Comparison of ENCODE assay signal across 2 cellular contexts in the genomic region with DNA sequence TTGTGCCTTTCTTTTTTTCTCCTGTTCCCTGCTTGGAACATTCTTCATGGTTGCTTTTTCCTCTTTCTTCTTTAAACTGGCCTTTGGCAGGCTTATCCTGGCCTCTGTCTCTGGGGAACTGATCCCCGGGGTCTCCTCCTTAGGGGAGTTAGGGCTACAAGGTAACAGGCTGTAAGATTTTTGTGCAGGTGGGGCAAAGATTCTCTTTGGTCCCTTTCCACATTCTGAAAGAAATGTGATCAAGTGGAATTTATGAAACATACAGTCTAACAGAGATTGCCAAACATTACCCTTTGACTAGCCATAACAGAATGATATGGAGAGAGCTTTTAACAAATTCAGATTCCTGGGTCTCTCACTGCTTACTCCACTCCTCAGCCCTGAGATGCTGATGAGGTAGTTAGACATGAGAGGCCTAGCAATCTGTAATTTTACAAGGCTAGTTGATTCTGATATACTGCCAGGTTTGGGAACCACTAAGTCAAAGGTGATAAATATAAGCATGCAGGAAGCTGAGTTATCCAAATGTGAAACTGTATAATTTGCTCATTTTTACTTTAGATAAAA.
TF ChIP-seq lines count a peak whose summit lies in the region.

No MANE protein-coding gene starts in this region.

TF ChIP-seq in HEK293, 187 proteins besides CTCF, POLR2A, EP300 and RAD21:
- TF ChIP-seq ZNF549 (tag by site-specific recombination; IDR thresholded peaks at IDR 0.05): no peak
- peak; percentile 92 for TF ChIP-seq ZBTB20 (tag by site-specific recombination; IDR thresholded peaks at IDR 0.05)
- TF ChIP-seq ZNF121 (tag by site-specific recombination; IDR thresholded peaks at IDR 0.05): no peak

TF ChIP-seq in GM12878, 131 proteins besides CTCF, POLR2A, EP300 and RAD21:
- TF ChIP-seq MEF2B (IDR thresholded peaks at IDR 0.05; ENCODE audit: partially characterized antibody, poor library complexity, severe bottlenecking) (peak; percentile 92), FOS (IDR thresholded peaks at IDR 0.05; ENCODE audit: borderline replicate concordance, extremely low read depth, insufficient read length) (no peak)
